ENCODE assay signal across 8 cellular contexts in genomic region chr19:4914736-4915501, GRCh38. TPM values are rescaled to one million over a fixed set of nuclear protein-coding genes. Genes with fewer than 3 reads are reported as not detected.
DNase-seq lines count a peak whose midpoint lies in the region; ATAC-seq and TF ChIP-seq lines count a peak whose summit lies in the region.

No MANE protein-coding gene starts in this region.

- H3K4me1 ChIP-seq in SK-N-SH (ENCODE audit: control insufficient read depth in 1 of 2, insufficient read depth in 2 of 2, low read depth in 1 of 2, low read length in 1 of 2), result peaks cover 25 to 38% of the 10 kb centered on the region in 2 experiments; a peak in 3 of 4 replicates

- no peak for TF ChIP-seq RAD21 in SK-N-SH (IDR thresholded peaks at IDR 0.05; ENCODE audit: low read length)

- peaks cover 6% of the 10 kb centered on the region for H3K36me3 Mint-ChIP-seq in activated naive CD4-positive, alpha-beta T cell treated with anti-CD3 and anti-CD28 coated beads, Interleukin-2, amount 50 U/mL, for 24 hours

- H3F3A ChIP-seq in SK-N-SH (replicated peaks; ENCODE audit: insufficient read depth), result peaks cover 31% of the 10 kb centered on the region

- H3K9me3 ChIP-seq in SK-N-SH, result no peaks in the 10 kb centered on the region

- peak overlapping the region; percentile 52; the same call in 1 of the 2 replicates for H3K4me2 ChIP-seq in SK-N-SH

- DNase-seq in ELF-1 (ENCODE audit: low read depth, low spot score) (peak; percentile 66), SK-N-SH (no peak), left kidney (ENCODE audit: low read depth, low spot score) (peak; percentile 18)
- DNase-seq in stimulated activated CD8-positive, alpha-beta memory T cell treated with anti-CD3 and anti-CD28 coated beads, Interleukin-4, amount 100 ng/mL, for 1 hour (ENCODE audit: low read depth in 2 of 2, low spot score in 1 of 2), result peak; percentile 63 to 68

- no peak overlapping the region for H3K4me3 ChIP-seq in SK-N-SH (ENCODE audit: low read depth in 2 of 2, low read length in 1 of 2)

- H3K9me2 ChIP-seq in SK-N-SH, result no peaks in the 10 kb centered on the region

- no peak for ATAC-seq in GM18517 (IDR thresholded peaks at IDR 0.05; ENCODE audit: unreplicated experiment)
- ATAC-seq in GM21515 (IDR thresholded peaks at IDR 0.05; ENCODE audit: unreplicated experiment), result no peak
- ATAC-seq in HG03378 (IDR thresholded peaks at IDR 0.05; ENCODE audit: unreplicated experiment), result no peak

- H3K27me3 Mint-ChIP-seq in activated naive CD4-positive, alpha-beta T cell treated with anti-CD3 and anti-CD28 coated beads, Interleukin-2, amount 50 U/mL, for 24 hours, result no peaks in the 10 kb centered on the region

- peak overlapping the region; percentile 23 to 66 for H3K27ac ChIP-seq in SK-N-SH (ENCODE audit: low read depth in 2 of 2, low read length in 1 of 2)

- peaks cover 58% of the 10 kb centered on the region for H3K4me1 Mint-ChIP-seq in activated naive CD4-positive, alpha-beta T cell treated with anti-CD3 and anti-CD28 coated beads, Interleukin-2, amount 50 U/mL, for 24 hours

- no peaks in the 10 kb centered on the region for H3K27me3 ChIP-seq in SK-N-SH (ENCODE audit: insufficient read depth)

- CTCF ChIA-PET in SK-N-SH (lab: Yijun Ruan, JAX), result interaction anchor here (4.4 to 7.6 kb wide), 3 partner anchors 45 to 117 kb away, joined by 36 to 121 read pairs (median 60); partner anchors contain the start of gene PLIN3

- peak overlapping the region; percentile 100 for H3K27ac Mint-ChIP-seq in activated naive CD4-positive, alpha-beta T cell treated with anti-CD3 and anti-CD28 coated beads, Interleukin-2, amount 50 U/mL, for 24 hours

- no peak for TF ChIP-seq CTCF in SK-N-SH (IDR thresholded peaks at IDR 0.05)

- H3K36me3 ChIP-seq in SK-N-SH (replicated peaks in 1 of 2; ENCODE audit: control insufficient read depth in 1 of 2, insufficient read depth in 2 of 2, low read length in 1 of 2), result peaks cover 0 to 15% of the 10 kb centered on the region in 2 experiments

- H3K4me3 Mint-ChIP-seq in activated naive CD4-positive, alpha-beta T cell treated with anti-CD3 and anti-CD28 coated beads, Interleukin-2, amount 50 U/mL, for 24 hours, result peak overlapping the region; percentile 100

- H2AFZ ChIP-seq in SK-N-SH (ENCODE audit: low read depth), result no peak overlapping the region; the same call in 1 of the 2 replicates

- POLR2A ChIA-PET in SK-N-SH (lab: Yijun Ruan, JAX), result no interaction called here

- H4K20me1 ChIP-seq in SK-N-SH (ENCODE audit: insufficient read depth), result peaks cover 42% of the 10 kb centered on the region; the same call in 1 of the 2 replicates

- no peak for TF ChIP-seq EP300 in SK-N-SH (IDR thresholded peaks at IDR 0.05; ENCODE audit: borderline replicate concordance in 1 of 2, low read depth in 1 of 2, low read length in 1 of 2)

- H3K9ac ChIP-seq in SK-N-SH, result 0 out of 2 replicates have a peak overlapping the region, but pooled peaks have one; percentile 5

- no peaks in the 10 kb centered on the region for H3K9me3 Mint-ChIP-seq in activated naive CD4-positive, alpha-beta T cell treated with anti-CD3 and anti-CD28 coated beads, Interleukin-2, amount 50 U/mL, for 24 hours

- 67% methylated on average over 17 of the region's 23 CpGs for WGBS in SK-N-SH (ENCODE audit: low lambda C conversion rate)

- peaks cover 95% of the 10 kb centered on the region for H3K79me2 ChIP-seq in SK-N-SH (ENCODE audit: insufficient read depth)

TF ChIP-seq in SK-N-SH, 30 proteins besides CTCF, POLR2A, EP300 and RAD21:
- TF ChIP-seq MXI1 (IDR thresholded peaks at IDR 0.05; ENCODE audit: low read depth, low read length) (no peak), USF2 (IDR thresholded peaks at IDR 0.05; ENCODE audit: borderline replicate concordance, low read depth, low read length) (no peak), ELF1 (IDR thresholded peaks at IDR 0.05) (no peak), GATA2 (CRISPR knock-in tag; IDR thresholded peaks at IDR 0.05) (no peak), GABPA (IDR thresholded peaks at IDR 0.05; ENCODE audit: low read depth) (no peak), FOSL2 (IDR thresholded peaks at IDR 0.05; ENCODE audit: borderline replicate concordance, low read depth) (peak; percentile 80), MEF2A (IDR thresholded peaks at IDR 0.05; ENCODE audit: borderline replicate concordance, low read depth) (no peak), TAF1 (IDR thresholded peaks at IDR 0.05; ENCODE audit: borderline replicate concordance, low read depth, low read length) (0 out of 2 replicates have a peak, but pooled peaks have one; percentile 19), TCF12 (IDR thresholded peaks at IDR 0.05) (peak; percentile 50), JUND (IDR thresholded peaks at IDR 0.05) (peak; percentile 60)

RNA-seq across cellular contexts. Expression of gene UHRF1, which starts 5.6 kb away (rescaled TPM):
- polyA plus RNA-seq in SK-N-SH (2012; rRNA removed), result 23.9 and 43.4 TPM in 2 replicates
- polyA plus RNA-seq in SK-N-SH (2012; cell fraction: cytosol; rRNA removed), result 22.9 and 34.0 TPM in 2 replicates
- polyA plus RNA-seq in SK-N-SH (2012; cell fraction: nucleus; rRNA removed), result 57.4 and 61.6 TPM in 2 replicates

RNA-seq across cellular contexts. Expression of gene ARRDC5, which starts 12.2 kb away (rescaled TPM):
- polyA plus RNA-seq in SK-N-SH (2012; rRNA removed), result not detected in 2 replicates
- polyA plus RNA-seq in SK-N-SH (2012; cell fraction: cytosol; rRNA removed), result not detected in 2 replicates
- 0.04 TPM in 1 of 2 replicates, not detected in the other for polyA plus RNA-seq in SK-N-SH (2012; cell fraction: nucleus; rRNA removed)

RNA-seq across cellular contexts. Expression of gene PLIN3, which starts 47.5 kb away (rescaled TPM):
- 129 and 136 TPM in 2 replicates for polyA plus RNA-seq in SK-N-SH (2012; rRNA removed)
- polyA plus RNA-seq in SK-N-SH (2012; cell fraction: cytosol; rRNA removed), result 55.6 and 96.3 TPM in 2 replicates
- polyA plus RNA-seq in SK-N-SH (2012; cell fraction: nucleus; rRNA removed), result 67.5 and 82.1 TPM in 2 replicates

RNA-seq across cellular contexts. Expression of gene KDM4B, which starts 54.0 kb away (rescaled TPM):
- polyA plus RNA-seq in SK-N-SH (2012; rRNA removed), result 10.0 and 12.2 TPM in 2 replicates
- 4.2 and 6.7 TPM in 2 replicates for polyA plus RNA-seq in SK-N-SH (2012; cell fraction: cytosol; rRNA removed)
- polyA plus RNA-seq in SK-N-SH (2012; cell fraction: nucleus; rRNA removed), result 32.4 and 32.9 TPM in 2 replicates
